In the genomic region with DNA sequence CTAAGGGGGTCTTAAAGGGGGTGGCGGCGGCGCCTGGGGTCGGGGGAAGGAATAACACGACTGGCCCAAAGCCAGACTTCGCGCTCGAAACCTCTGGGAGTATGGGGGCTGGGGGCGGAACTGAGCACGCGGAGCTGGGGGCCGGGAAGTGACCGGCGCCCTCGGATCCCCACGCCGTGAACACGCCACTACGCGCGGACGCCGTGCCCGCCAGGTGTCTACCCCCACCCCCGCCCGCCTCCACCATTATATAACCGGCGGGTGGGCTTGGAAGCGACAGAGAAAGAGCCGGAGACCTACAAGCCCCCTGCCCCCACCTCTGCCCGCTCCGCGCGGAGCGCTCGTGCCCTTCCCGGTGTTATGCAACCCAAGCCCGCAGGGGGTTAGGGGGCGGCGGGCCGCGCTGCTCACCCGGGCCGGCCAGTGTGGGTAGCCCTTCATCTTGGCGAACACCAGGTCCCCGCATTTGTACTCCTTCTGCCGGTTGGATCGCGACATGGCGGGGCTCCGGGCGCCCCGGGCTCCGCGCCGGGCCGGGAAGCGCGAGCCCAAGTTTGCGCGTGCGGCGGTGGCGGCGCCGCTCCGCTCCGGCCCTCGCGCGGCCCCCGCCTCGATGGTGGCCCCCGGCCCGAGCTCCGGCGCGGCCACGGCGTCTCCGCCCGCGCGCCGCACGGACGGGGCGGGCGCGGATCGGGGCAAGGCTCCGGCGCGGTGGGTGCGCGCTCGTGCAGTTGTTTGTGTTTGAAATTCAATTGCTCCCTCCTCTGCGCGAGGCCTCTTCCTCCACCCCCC, we compare ENCODE assay signal across 8 cellular contexts. TPM values are rescaled to one million over a fixed set of nuclear protein-coding genes. Genes with fewer than 3 reads are reported as not detected.
A peak's percentile ranks its signal among the peaks of the same experiment; 100 is the strongest.
DNase-seq lines count a peak whose midpoint lies in the region; ATAC-seq, FAIRE-seq and TF ChIP-seq lines count a peak whose summit lies in the region.

A gene (minus strand): TSS at position 744 of the 792 bp plus-strand sequence. CDS start 246 bp downstream, at position 498.

- H3K4me3 ChIP-seq in SJSA1: peak within 1 kb of the TSS; percentile 82
- peak within 1 kb of the TSS; percentile 71 for H3K4me3 ChIP-seq in bronchial epithelial cell (ENCODE audit: low read depth, low read length)
- peak within 1 kb of the TSS; percentile 47 to 99 (median 94) for H3K4me3 ChIP-seq in spleen

- no peaks in the 10 kb centered on the region for H3K9me3 ChIP-seq in SJSA1 (replicated peaks)
- H3K9me3 ChIP-seq in spleen: no peaks in the 10 kb centered on the region

- H3K4me1 Mint-ChIP-seq in activated T-cell treated with anti-CD3 and anti-CD28 coated beads, Interleukin-2, amount 50 U/mL, for 24 hours (ENCODE audit: low read depth): peaks cover 50% of the 10 kb centered on the region

- no peak for FAIRE-seq in bronchial epithelial cell (lab: Jason Lieb, UNC)

- H3K27ac ChIP-seq in SJSA1: peak within 1 kb of the TSS; percentile 100
- H3K27ac ChIP-seq in spleen: peak within 1 kb of the TSS; percentile 87 to 97 (median 94)

- intact Hi-C loops in spleen (cut with DNase I; ENCODE audit: low total_unique reads): no loop called here

- peak; percentile 15 for ATAC-seq in HG03045 (IDR thresholded peaks at IDR 0.05; ENCODE audit: unreplicated experiment)

- H3K9me3 Mint-ChIP-seq in activated T-cell treated with anti-CD3 and anti-CD28 coated beads, Interleukin-2, amount 50 U/mL, for 24 hours: no peaks in the 10 kb centered on the region

- WGBS in spleen, 5 donors: 0 to 1% (median 0%) methylated on average over 30 to 99 of the region's 99 CpGs

- peak within 1 kb of the TSS; percentile 95 for H3K4me3 Mint-ChIP-seq in activated T-cell treated with anti-CD3 and anti-CD28 coated beads, Interleukin-2, amount 50 U/mL, for 24 hours

- no peaks in the 10 kb centered on the region for H3K27me3 ChIP-seq in SJSA1 (replicated peaks)
- H3K27me3 ChIP-seq in bronchial epithelial cell (ENCODE audit: control insufficient read depth, insufficient read depth, low read length): no peaks in the 10 kb centered on the region
- H3K27me3 ChIP-seq in spleen (replicated peaks in 1 of 7): no peaks in the 10 kb centered on the region

- H3K4me1 ChIP-seq in SJSA1 (replicated peaks) (peaks cover 44% of the 10 kb centered on the region), spleen (peaks cover 49 to 83% (median 60%) of the 10 kb centered on the region in 6 donors)

- peaks cover 51% of the 10 kb centered on the region for H3K36me3 Mint-ChIP-seq in activated T-cell treated with anti-CD3 and anti-CD28 coated beads, Interleukin-2, amount 50 U/mL, for 24 hours (ENCODE audit: low read depth)

- H3K36me3 ChIP-seq in SJSA1 (peaks cover 45% of the 10 kb centered on the region), bronchial epithelial cell (ENCODE audit: control insufficient read depth, insufficient read depth, low read length) (no peaks in the 10 kb centered on the region), spleen (no peaks in the 10 kb centered on the region)

- H3K27me3 Mint-ChIP-seq in activated T-cell treated with anti-CD3 and anti-CD28 coated beads, Interleukin-2, amount 50 U/mL, for 24 hours: no peaks in the 10 kb centered on the region

- peak; percentile 72 for DNase-seq in activated T-cell treated with anti-CD3 and anti-CD28 coated beads, Interleukin-2, amount 50 U/mL, for 24 hours
- DNase-seq in activated T-cell treated with anti-CD3 and anti-CD28 coated beads, Interleukin-2, amount 50 U/mL, for 1 hour: no peak
- DNase-seq in SJSA1 (ENCODE audit: low read depth in 1 of 2, low spot score in 2 of 2) (peak in 1 of 2 experiments; percentile 41), bronchial epithelial cell (ENCODE audit: low read depth) (no peak), iris pigment epithelial cell (ENCODE audit: low read depth) (peak; percentile 38), spleen (peak; percentile 92), NCI-H187 treated with DMSO at 0.1 percent for 48 hours (lab: John Stamatoyannopoulos, UW) (no peak)

- H3K27ac Mint-ChIP-seq in activated T-cell treated with anti-CD3 and anti-CD28 coated beads, Interleukin-2, amount 50 U/mL, for 24 hours: peak within 1 kb of the TSS; percentile 96

- TF ChIP-seq POLR2A in spleen (IDR thresholded peaks at IDR 0.05): no peak

- TF ChIP-seq CTCF in bronchial epithelial cell (IDR thresholded peaks at IDR 0.05; ENCODE audit: insufficient read depth, low read length, severe bottlenecking) (no peak), spleen (IDR thresholded peaks at IDR 0.05 in 8 of 11, conservative IDR thresholded peaks at IDR 0.05 in 3 of 11) (peak in 5 of 11 experiments; percentile 3 to 42 (median 18))

RNA-seq across cellular contexts. Expression of the gene that starts here (rescaled TPM):
- total RNA-seq in SJSA1 (2014; rRNA removed; shearing (Covaris generic)): 324 and 387 TPM in 2 replicates
- total RNA-seq in bronchial epithelial cell (163 and 225 TPM in 2 replicates), spleen (100 to 1,000 TPM in 4 of 7 donors, 10 to 100 TPM in 3; 80.9 to 143 (median 110) TPM)
- 100 to 1,000 TPM in 1 of 3 donors, 10 to 100 TPM in 2; 48.8 to 100 (median 66.0) TPM for polyA plus RNA-seq in spleen

Comparison
In these comparisons a context has a peak if more than half of its experiments do, and no peak if none do; other contexts are left out.
1. DNase-seq: peak in activated T-cell treated with anti-CD3 and anti-CD28 coated beads, Interleukin-2, amount 50 U/mL, for 24 hours (single experiment), iris pigment epithelial cell (single experiment) and spleen (single experiment); none in activated T-cell treated with anti-CD3 and anti-CD28 coated beads, Interleukin-2, amount 50 U/mL, for 1 hour (single experiment), bronchial epithelial cell (single experiment) and NCI-H187 treated with DMSO at 0.1 percent for 48 hours (single experiment).
2. Peak in every context shown above with its lines, with median percentiles within 50 percentile points of each other: H3K4me3 ChIP-seq.